32 cellular contexts compared by ENCODE assay signal in the genomic region with DNA sequence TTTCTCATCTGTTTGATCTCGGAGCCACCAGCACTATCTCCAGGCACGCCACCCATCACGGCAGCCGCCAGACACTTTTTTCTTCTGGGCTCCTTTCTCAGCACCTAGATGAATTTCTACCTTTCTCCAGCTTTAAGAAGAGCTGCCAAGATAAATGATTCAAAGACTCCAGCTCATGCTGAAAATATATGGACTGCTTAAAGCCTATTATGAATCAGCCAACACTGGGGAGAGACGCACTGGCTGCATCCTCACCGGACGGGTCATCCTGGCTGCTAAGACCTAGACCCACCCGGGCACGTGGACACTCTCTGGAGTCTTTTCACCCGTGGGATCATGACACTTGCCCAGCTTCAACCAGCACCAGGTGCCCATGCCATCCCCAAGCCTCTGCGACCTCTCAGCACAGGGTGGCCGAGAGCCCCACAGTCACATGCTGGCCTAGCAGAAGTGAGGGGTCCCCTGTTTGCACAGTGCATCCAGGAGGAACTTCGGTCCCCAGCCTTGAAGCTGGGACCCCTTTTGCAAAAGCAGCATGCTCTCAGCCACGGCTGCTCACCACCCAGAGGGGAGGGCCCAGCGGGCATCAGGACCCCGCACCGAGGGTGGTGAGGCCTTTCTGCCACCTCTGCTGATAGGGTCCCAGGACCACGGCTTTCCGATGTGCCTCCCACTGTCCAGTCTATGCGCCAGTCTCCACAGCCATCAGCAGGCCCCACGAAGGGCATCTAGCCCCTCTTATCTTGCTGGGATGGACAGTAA.
A peak's percentile ranks its signal among the peaks of the same experiment; 100 is the strongest.
DNase-seq lines count a peak whose midpoint lies in the region; ATAC-seq, FAIRE-seq and TF ChIP-seq lines count a peak whose summit lies in the region.
"Had no signal": no experiment of that assay in that cellular context is flagged by ENCODE, and none has a peak within 500 bp of the region (broad histone marks: within the 10 kb centered on the region; RNA-seq: fewer than 3 reads in every experiment).

No MANE protein-coding gene starts in this region.

- H3K9me3 ChIP-seq in right atrium auricular region (no peaks in the 10 kb centered on the region), astrocyte (ENCODE audit: insufficient read depth, low read depth, low read length) (no peaks in the 10 kb centered on the region), suprapubic skin (no peaks in the 10 kb centered on the region)
- H3K9me3 ChIP-seq: body of pancreas, neutrophil, prostate gland, thoracic aorta had no signal

- FAIRE-seq in astrocyte (lab: Jason Lieb, UNC), result no peak
- FAIRE-seq: A204.1, GM12892, keratinocyte had no signal

- TF ChIP-seq POLR2A in suprapubic skin (IDR thresholded peaks at IDR 0.05), result no peak

- peaks cover 6% of the 10 kb centered on the region for H4K20me1 ChIP-seq in astrocyte (ENCODE audit: insufficient read depth, low read length)

- peaks cover 3% of the 10 kb centered on the region for H3K27me3 Mint-ChIP-seq in astrocyte (ENCODE audit: low read depth, unreplicated experiment)
- no peaks in the 10 kb centered on the region for H3K27me3 Mint-ChIP-seq in stimulated activated memory B cell treated with anti-CD40 and anti-IgM and Interleukin-4, amounts not matched to agents 10 μg/mL and 1 μg/mL and 100 μg/mL, for 72 hours
- H3K27me3 Mint-ChIP-seq: activated CD4-positive, alpha-beta T cell treated with anti-CD3 and anti-CD28 coated beads, Interleukin-2, amount 10 ng/mL, durations not matched to agents 7 days and 5 days; activated naive CD8-positive, alpha-beta T cell treated with anti-CD3 and anti-CD28 coated beads, Interleukin-2, amount 10 ng/mL, durations not matched to agents 7 days and 5 days; CD4-positive, alpha-beta memory T cell had no signal

- WGBS in suprapubic skin, result 76% methylated on average over 14 of the region's 21 CpGs

- no peak overlapping the region for H3K4me3 Mint-ChIP-seq in astrocyte (ENCODE audit: unreplicated experiment)
- no peak overlapping the region for H3K4me3 Mint-ChIP-seq in stimulated activated memory B cell treated with anti-CD40 and anti-IgM and Interleukin-4, amounts not matched to agents 10 μg/mL and 1 μg/mL and 100 μg/mL, for 72 hours
- H3K4me3 Mint-ChIP-seq: activated CD4-positive, alpha-beta T cell treated with anti-CD3 and anti-CD28 coated beads, Interleukin-2, amount 10 ng/mL, durations not matched to agents 7 days and 5 days; activated naive CD8-positive, alpha-beta T cell treated with anti-CD3 and anti-CD28 coated beads, Interleukin-2, amount 10 ng/mL, durations not matched to agents 7 days and 5 days; activated T-helper 1 cell treated with anti-CD3 and anti-CD28 coated beads, Interleukin-12 subunit alpha, Interleukin-12 subunit beta, Interleukin-2, Interleukin-4 antibody, amounts not matched to agents 30 ng/mL and 10 ng/mL and 1 ng/mL, durations not matched to agents 14 hours and 24 hours and 36 hours; CD4-positive, alpha-beta memory T cell; HFFc6 had no signal

- H3K9me3 Mint-ChIP-seq in astrocyte (ENCODE audit: unreplicated experiment), result no peaks in the 10 kb centered on the region
- no peaks in the 10 kb centered on the region for H3K9me3 Mint-ChIP-seq in stimulated activated memory B cell treated with anti-CD40 and anti-IgM and Interleukin-4, amounts not matched to agents 10 μg/mL and 1 μg/mL and 100 μg/mL, for 72 hours
- H3K9me3 Mint-ChIP-seq: activated CD4-positive, alpha-beta T cell treated with anti-CD3 and anti-CD28 coated beads, Interleukin-2, amount 10 ng/mL, durations not matched to agents 7 days and 5 days; activated naive CD8-positive, alpha-beta T cell treated with anti-CD3 and anti-CD28 coated beads, Interleukin-2, amount 10 ng/mL, durations not matched to agents 7 days and 5 days; activated T-helper 1 cell treated with anti-CD3 and anti-CD28 coated beads, Interleukin-12 subunit alpha, Interleukin-12 subunit beta, Interleukin-2, Interleukin-4 antibody, amounts not matched to agents 30 ng/mL and 10 ng/mL and 1 ng/mL, durations not matched to agents 14 hours and 24 hours and 36 hours; CD4-positive, alpha-beta memory T cell; HFFc6 had no signal

- intact Hi-C loops in Right ventricle myocardium superior (cut with DNase I), result no loop called here

- H3K4me3 ChIP-seq in right atrium auricular region (no peak overlapping the region), astrocyte (ENCODE audit: insufficient read depth, low read depth, low read length) (no peak overlapping the region), suprapubic skin (no peak overlapping the region)
- H3K4me3 ChIP-seq: body of pancreas, prostate gland, thoracic aorta had no signal

- TF ChIP-seq EP300 in suprapubic skin (IDR thresholded peaks at IDR 0.05), result no peak

- DNase-seq in Right ventricle myocardium superior (peak; percentile 24), right atrium auricular region (ENCODE audit: low spot score) (no peak), astrocyte (ENCODE audit: low read depth) (no peak), left lobe of liver (ENCODE audit: low spot score) (peak; percentile 40), suprapubic skin (ENCODE audit: low spot score in 2 of 2) (peak; percentile 36 to 70), NCI-H2107 treated with DMSO at 0.1 percent for 48 hours (lab: John Stamatoyannopoulos, UW; ENCODE audit: unreplicated experiment) (no peak), NCI-H510A treated with DMSO at 0.1 percent for 48 hours (lab: John Stamatoyannopoulos, UW) (no peak)
- DNase-seq: activated CD4-positive, alpha-beta T cell treated with anti-CD3 and anti-CD28 coated beads, Interleukin-2, amount 10 ng/mL, durations not matched to agents 7 days and 5 days; activated naive CD8-positive, alpha-beta T cell treated with anti-CD3 and anti-CD28 coated beads, Interleukin-2, amount 10 ng/mL, durations not matched to agents 7 days and 5 days; body of pancreas; EL; GOT3; HFFc6; Karpas-422; mesenchymal stem cell; NCI-H146; NCI-H2171; NCI-H510A; PC-3; SHP77 treated with DMSO at 0.1 percent for 48 hours; stimulated activated naive CD8-positive, alpha-beta T cell treated with anti-CD3 and anti-CD28 coated beads, Interleukin-15, Interleukin-2, amounts not matched to agents 100 U/mL and 50 U/mL, for 24 hours; T1000 had no signal

- H3K36me3 ChIP-seq in right atrium auricular region (no peaks in the 10 kb centered on the region), astrocyte (ENCODE audit: insufficient read depth, low read length) (peaks cover 2% of the 10 kb centered on the region), suprapubic skin (no peaks in the 10 kb centered on the region)
- H3K36me3 ChIP-seq: neutrophil, prostate gland, thoracic aorta had no signal

- H3K79me2 ChIP-seq in astrocyte (ENCODE audit: insufficient read depth, low read length), result no peaks in the 10 kb centered on the region

- no peaks in the 10 kb centered on the region for H3K4me1 Mint-ChIP-seq in astrocyte (ENCODE audit: low read depth, unreplicated experiment)
- peaks cover 5% of the 10 kb centered on the region for H3K4me1 Mint-ChIP-seq in stimulated activated memory B cell treated with anti-CD40 and anti-IgM and Interleukin-4, amounts not matched to agents 10 μg/mL and 1 μg/mL and 100 μg/mL, for 72 hours

- H3K27ac ChIP-seq in right atrium auricular region (no peak overlapping the region), astrocyte (ENCODE audit: low read depth, low read length) (no peak overlapping the region), suprapubic skin (no peak overlapping the region)
- H3K27ac ChIP-seq: body of pancreas, epithelial cell of prostate, neutrophil, prostate gland, thoracic aorta had no signal

- TF ChIP-seq CTCF in right atrium auricular region (IDR thresholded peaks at IDR 0.05) (no peak), astrocyte (IDR thresholded peaks at IDR 0.05; ENCODE audit: insufficient read depth, low read depth, low read length) (no peak), suprapubic skin (IDR thresholded peaks at IDR 0.05) (no peak)

- H3K27me3 ChIP-seq in right atrium auricular region, result no peaks in the 10 kb centered on the region
- no peaks in the 10 kb centered on the region for H3K27me3 ChIP-seq in astrocyte (ENCODE audit: insufficient read depth, low read length)
- H3K27me3 ChIP-seq in suprapubic skin, result no peaks in the 10 kb centered on the region
- H3K27me3 ChIP-seq: body of pancreas had no signal

- peak overlapping the region; percentile 41 for H3K9ac ChIP-seq in astrocyte (ENCODE audit: low read length)

- ATAC-seq in Right ventricle myocardium superior (ENCODE audit: poor library complexity), result no peak
- no peak for ATAC-seq in left lobe of liver
- no peak for ATAC-seq in stimulated activated memory B cell treated with anti-CD40 and anti-IgM and Interleukin-4, amounts not matched to agents 10 μg/mL and 1 μg/mL and 100 μg/mL, for 72 hours
- ATAC-seq: body of pancreas; PC-3; stimulated activated naive CD8-positive, alpha-beta T cell treated with anti-CD3 and anti-CD28 coated beads, Interleukin-15, Interleukin-2, amounts not matched to agents 100 U/mL and 50 U/mL, for 24 hours had no signal

- H2AFZ ChIP-seq in astrocyte (ENCODE audit: low read depth, low read length), result no peak overlapping the region

- peak overlapping the region; percentile 44 for H3K4me2 ChIP-seq in astrocyte (ENCODE audit: low read length)

- peaks cover 13% of the 10 kb centered on the region for H3K36me3 Mint-ChIP-seq in astrocyte (ENCODE audit: low read depth, unreplicated experiment)
- peaks cover 47% of the 10 kb centered on the region for H3K36me3 Mint-ChIP-seq in stimulated activated memory B cell treated with anti-CD40 and anti-IgM and Interleukin-4, amounts not matched to agents 10 μg/mL and 1 μg/mL and 100 μg/mL, for 72 hours
- H3K36me3 Mint-ChIP-seq: activated naive CD8-positive, alpha-beta T cell treated with anti-CD3 and anti-CD28 coated beads, Interleukin-2, amount 10 ng/mL, durations not matched to agents 7 days and 5 days had no signal

- no peak overlapping the region for H3K27ac Mint-ChIP-seq in astrocyte (ENCODE audit: unreplicated experiment)
- H3K27ac Mint-ChIP-seq in stimulated activated memory B cell treated with anti-CD40 and anti-IgM and Interleukin-4, amounts not matched to agents 10 μg/mL and 1 μg/mL and 100 μg/mL, for 72 hours, result no peak overlapping the region
- H3K27ac Mint-ChIP-seq: activated CD4-positive, alpha-beta T cell treated with anti-CD3 and anti-CD28 coated beads, Interleukin-2, amount 10 ng/mL, durations not matched to agents 7 days and 5 days; activated naive CD8-positive, alpha-beta T cell treated with anti-CD3 and anti-CD28 coated beads, Interleukin-2, amount 10 ng/mL, durations not matched to agents 7 days and 5 days; CD4-positive, alpha-beta memory T cell; HFFc6 had no signal

- H3K4me1 ChIP-seq in right atrium auricular region (no peaks in the 10 kb centered on the region), astrocyte (ENCODE audit: insufficient read depth, low read length) (peaks cover 18% of the 10 kb centered on the region), suprapubic skin (no peaks in the 10 kb centered on the region)
- H3K4me1 ChIP-seq: body of pancreas, prostate gland had no signal

Comparison
In these comparisons a context has a peak if more than half of its experiments do, and no peak if none do; other contexts are left out.
1. DNase-seq: peak in Right ventricle myocardium superior (single experiment), left lobe of liver (single experiment) and suprapubic skin (2 of 2); none in right atrium auricular region (single experiment), astrocyte (single experiment), NCI-H2107 treated with DMSO at 0.1 percent for 48 hours (single experiment) and NCI-H510A treated with DMSO at 0.1 percent for 48 hours (single experiment).